ENCODE assay signal across 1 cellular context in the genomic region with DNA sequence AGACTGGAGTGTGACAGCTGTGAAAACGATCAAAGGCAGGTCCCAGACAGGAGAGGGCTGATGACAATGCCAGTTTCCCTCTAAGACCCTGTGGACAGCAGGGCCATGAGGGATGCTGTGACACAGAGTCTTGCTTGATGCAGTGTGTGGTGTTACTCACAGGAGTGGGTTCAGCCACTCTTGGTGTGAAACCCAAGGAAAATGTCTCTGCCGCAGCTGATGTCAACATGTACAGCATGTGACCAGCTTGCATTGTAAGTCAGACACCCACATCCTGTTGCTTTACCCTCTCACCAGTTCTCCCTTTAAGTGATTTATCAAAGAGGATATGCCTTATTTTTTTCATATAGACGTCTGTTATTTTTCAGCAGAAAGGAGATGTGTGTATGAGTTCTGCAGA.
TF ChIP-seq lines count a peak whose summit lies in the region.

No MANE protein-coding gene starts in this region.

TF ChIP-seq in HepG2, 621 proteins besides CTCF, POLR2A, EP300 and RAD21:
- TF ChIP-seq ARID4A (CRISPR knock-in tag; IDR thresholded peaks at IDR 0.05; ENCODE audit: borderline replicate concordance): no peak
- no peak for TF ChIP-seq CREBL2 (CRISPR knock-in tag; IDR thresholded peaks at IDR 0.05; ENCODE audit: borderline replicate concordance)
